ENCODE assay signal across 24 cellular contexts in genomic region chr3:164604687-164605086, GRCh38.
"Had no signal": no experiment of that assay in that cellular context is flagged by ENCODE, and none has a peak within 500 bp of the region (broad histone marks: within the 10 kb centered on the region; RNA-seq: fewer than 3 reads in every experiment).

No MANE protein-coding gene starts in this region.

- H3K27me3 ChIP-seq: colonic mucosa, esophagus muscularis mucosa, foreskin keratinocyte, gastroesophageal sphincter, heart left ventricle, hepatocyte, ovary, right lobe of liver, stomach, tibial artery had no signal

- H3K4me2 ChIP-seq: hepatocyte had no signal

- DNase-seq: colonic mucosa; effector CD8-positive, alpha-beta T cell; foreskin keratinocyte; heart left ventricle; left cardiac atrium; left ventricle myocardium superior; lower lobe of right lung; natural killer cell; occipital lobe; ovary; posterior cingulate gyrus; retina; right lobe of liver; small intestine; stimulated activated CD4-positive, alpha-beta T cell treated with anti-CD3 and anti-CD28 coated beads, Interleukin-12 subunit alpha, Interleukin-12 subunit beta, amount 100 ng/mL, for 4 hours; stimulated activated CD4-positive, alpha-beta T cell treated with anti-CD3 and anti-CD28 coated beads, Interleukin-1b, Interleukin-23, amount 100 ng/mL, for 48 hours; stimulated activated CD4-positive, alpha-beta T cell treated with anti-CD3 and anti-CD28 coated beads, Interleukin-4, amount 100 ng/mL, for 1 hour; stimulated activated CD8-positive, alpha-beta memory T cell treated with anti-CD3 and anti-CD28 coated beads, Interleukin-4, amount 100 ng/mL, for 48 hours; stimulated activated naive CD4-positive, alpha-beta T cell treated with Interleukin-2 at 50 U/mL for 16 hours; stomach; tibial artery had no signal

- H3K4me3 ChIP-seq: colonic mucosa, esophagus muscularis mucosa, gastroesophageal sphincter, heart left ventricle, hepatocyte, lower lobe of right lung, ovary, right lobe of liver, stomach, tibial artery had no signal

- H2AFZ ChIP-seq: hepatocyte had no signal

- ATAC-seq: foreskin keratinocyte, gastroesophageal sphincter, heart left ventricle, left cardiac atrium, left ventricle myocardium superior, lower lobe of right lung, natural killer cell, right lobe of liver had no signal

- H3K79me2 ChIP-seq: hepatocyte had no signal

- H3K4me1 ChIP-seq: colonic mucosa, esophagus muscularis mucosa, foreskin keratinocyte, gastroesophageal sphincter, heart left ventricle, lower lobe of right lung, right lobe of liver, stomach, tibial artery had no signal

- H3K36me3 ChIP-seq: colonic mucosa, esophagus muscularis mucosa, gastroesophageal sphincter, heart left ventricle, lower lobe of right lung, ovary, right lobe of liver, stomach, tibial artery had no signal

- H3K9me3 ChIP-seq: colonic mucosa, esophagus muscularis mucosa, gastroesophageal sphincter, lower lobe of right lung, ovary, right lobe of liver, stomach, tibial artery had no signal

- H3K27ac ChIP-seq: colonic mucosa, esophagus muscularis mucosa, foreskin keratinocyte, gastroesophageal sphincter, heart left ventricle, hepatocyte, lower lobe of right lung, ovary, right lobe of liver, stomach, tibial artery had no signal
